20 cellular contexts compared by ENCODE assay signal in genomic region chr14:89123851-89124250, GRCh38.
"Had no signal": no experiment of that assay in that cellular context is flagged by ENCODE, and none has a peak within 500 bp of the region (broad histone marks: within the 10 kb centered on the region; RNA-seq: fewer than 3 reads in every experiment).

No MANE protein-coding gene starts in this region.

- FAIRE-seq: keratinocyte, pancreas, small intestine had no signal

- ATAC-seq: activated CD8-positive, alpha-beta T cell treated with anti-CD3 and anti-CD28 coated beads for 36 hours; body of pancreas; foreskin keratinocyte; natural killer cell treated with Interleukin-12 subunit alpha and Interleukin-12 subunit beta and Interleukin-15 and Interleukin-18, amount 100 ng/mL, for 72 hours; pancreas; right lobe of liver; stimulated activated naive CD8-positive, alpha-beta T cell treated with anti-CD3 and anti-CD28 coated beads, Interleukin-15, amount 100 ng/mL, for 72 hours had no signal

- DNase-seq: activated B cell treated with CpG ODN at 0.5 μM for 24 hours; activated CD4-positive, alpha-beta T cell treated with anti-CD3 and anti-CD28 coated beads, Interleukin-2, amount 10 ng/mL, durations not matched to agents 24 days and 14 days; activated CD8-positive, alpha-beta T cell treated with anti-CD3 and anti-CD28 coated beads for 36 hours; activated naive CD4-positive, alpha-beta T cell treated with Interleukin-2 at 50 U/mL for 16 hours; activated T-cell treated with anti-CD3 and anti-CD28 coated beads, Interleukin-2, amount 50 U/mL, for 24 hours; body of pancreas; caudate nucleus; dorsolateral prefrontal cortex; endodermal cell; foreskin keratinocyte; hypothalamus; pancreas; right lobe of liver; small intestine; stimulated activated CD4-positive, alpha-beta T cell treated with anti-CD3 and anti-CD28 coated beads, Interleukin-4, amount 100 ng/mL, for 1 hour; stimulated activated naive CD8-positive, alpha-beta T cell treated with anti-CD3 and anti-CD28 coated beads, Interleukin-15, amount 100 ng/mL, for 72 hours; transverse colon; uterus had no signal
